37 cellular contexts compared by ENCODE assay signal in the genomic region with DNA sequence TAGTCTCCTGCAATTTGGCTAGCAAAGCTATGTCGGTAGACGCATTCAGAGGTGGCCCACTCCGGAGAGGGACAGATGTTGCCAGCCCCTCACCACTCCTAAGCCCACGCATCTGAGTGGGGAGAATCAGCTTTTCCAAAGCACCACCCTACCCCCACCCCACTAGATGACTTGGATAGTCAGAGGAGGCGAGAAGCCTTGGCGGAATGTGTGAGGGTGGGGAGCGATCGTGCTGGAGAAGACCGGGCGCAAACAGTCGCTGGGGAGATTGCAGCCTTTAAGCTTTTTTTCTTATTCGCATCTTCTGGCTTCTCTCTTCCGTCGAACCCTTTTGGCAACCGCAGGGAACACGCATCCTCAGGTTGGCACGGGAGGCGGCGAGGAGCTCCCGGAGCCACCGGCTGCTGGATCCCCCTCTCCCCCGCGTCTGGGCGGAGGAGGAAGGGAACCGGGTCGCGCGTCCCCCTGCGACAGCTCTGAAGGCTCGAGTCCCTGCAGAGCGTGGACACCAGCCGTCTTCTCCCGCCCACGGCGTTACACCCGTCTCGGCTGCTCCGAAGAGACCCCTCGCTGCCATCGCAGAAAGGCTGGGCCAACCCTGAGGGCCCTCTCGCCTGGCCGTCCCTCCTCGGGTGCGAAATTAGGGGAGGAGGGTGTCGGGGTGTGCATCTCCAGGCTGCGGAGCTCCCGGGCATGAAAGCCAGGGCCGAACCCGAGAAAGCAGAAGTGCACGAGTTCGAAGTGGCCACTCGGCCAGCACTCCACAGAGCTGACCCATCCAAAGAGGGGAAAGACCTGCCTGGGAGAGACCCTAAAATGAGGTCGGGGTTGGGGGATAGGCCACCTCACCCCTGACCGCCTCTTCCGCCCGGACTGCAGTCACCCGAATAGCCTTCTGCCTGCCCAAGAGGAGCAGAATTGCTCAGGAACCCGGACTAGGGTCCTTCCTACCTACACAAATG. TPM values are rescaled to one million over a fixed set of nuclear protein-coding genes. Genes with fewer than 3 reads are reported as not detected.
"Had no signal": no experiment of that assay in that cellular context is flagged by ENCODE, and none has a peak within 500 bp of the region (broad histone marks: within the 10 kb centered on the region; RNA-seq: fewer than 3 reads in every experiment).

No MANE protein-coding gene starts in this region.

- H3K27ac ChIP-seq: neutrophil, ovary, spleen, testis, transverse colon, uterus had no signal

- H3K9me3 Mint-ChIP-seq: natural killer cell treated with Interleukin-12 subunit alpha and Interleukin-12 subunit beta and Interleukin-15 and Interleukin-18, amount 100 ng/mL, for 72 hours had no signal

- H3K27me3 ChIP-seq: ovary, testis had no signal

- H3K27ac Mint-ChIP-seq: activated CD4-positive, alpha-beta memory T cell treated with anti-CD3 and anti-CD28 coated beads for 36 hours; activated CD4-positive, alpha-beta T cell treated with anti-CD3 and anti-CD28 coated beads, Interleukin-2, amount 10 ng/mL, durations not matched to agents 24 days and 14 days; activated naive CD8-positive, alpha-beta T cell; activated T-helper 17 cell treated with anti-CD3 and anti-CD28 coated beads, Interleukin-2, amount 50 U/mL, for 72 hours; natural killer cell treated with Interleukin-12 subunit alpha and Interleukin-12 subunit beta and Interleukin-15 and Interleukin-18, amount 100 ng/mL, for 72 hours; progenitor cell of endocrine pancreas; T-helper 17 cell had no signal

- H3K9me3 ChIP-seq: mucosa of descending colon, neutrophil, ovary, testis, transverse colon, uterus had no signal

- H3K4me3 ChIP-seq: mucosa of descending colon, ovary, spleen, testis, transverse colon, uterus had no signal

- H3K36me3 ChIP-seq: neutrophil, ovary, spleen, transverse colon, uterus had no signal

- H3K4me1 Mint-ChIP-seq: activated T-helper 17 cell treated with anti-CD3 and anti-CD28 coated beads, Interleukin-2, amount 50 U/mL, for 72 hours; T-helper 17 cell had no signal

- DNase-seq: activated CD4-positive, alpha-beta memory T cell treated with anti-CD3 and anti-CD28 coated beads for 36 hours; activated CD4-positive, alpha-beta T cell treated with anti-CD3 and anti-CD28 coated beads, Interleukin-2, amount 10 ng/mL, durations not matched to agents 24 days and 14 days; activated CD4-positive, CD25-positive, alpha-beta regulatory T cell treated with anti-CD3 and anti-CD28 coated beads, Interleukin-2, amount 50 U/mL, for 72 hours; activated CD8-positive, alpha-beta memory T cell treated with anti-CD3 and anti-CD28 coated beads, Interleukin-2, amount 50 U/mL, for 48 hours; activated naive CD4-positive, alpha-beta T cell; activated T-cell treated with anti-CD3 and anti-CD28 coated beads, Interleukin-2, amount 50 U/mL, for 4 hours; anterior cingulate cortex; dermis blood vessel endothelial cell; effector CD4-positive, alpha-beta T cell; erythroblast; head of caudate nucleus; hypothalamus; left ventricle myocardium superior; mucosa of descending colon; ovary; spleen; stimulated activated naive CD8-positive, alpha-beta T cell treated with anti-CD3 and anti-CD28 coated beads, Interleukin-15, Interleukin-2, amounts not matched to agents 100 U/mL and 50 U/mL, for 24 hours; T-helper 17 cell; T1000; testis; transverse colon; uterus had no signal

- H3K4me3 Mint-ChIP-seq: activated CD4-positive, alpha-beta memory T cell treated with anti-CD3 and anti-CD28 coated beads for 36 hours; activated CD4-positive, alpha-beta T cell treated with anti-CD3 and anti-CD28 coated beads, Interleukin-2, amount 10 ng/mL, durations not matched to agents 24 days and 14 days; activated naive CD8-positive, alpha-beta T cell; activated T-cell treated with anti-CD3 and anti-CD28 coated beads, Interleukin-2, amount 50 U/mL, for 4 hours; activated T-helper 17 cell treated with anti-CD3 and anti-CD28 coated beads, Interleukin-2, amount 50 U/mL, for 72 hours; central memory CD8-positive, alpha-beta T cell; natural killer cell treated with Interleukin-12 subunit alpha and Interleukin-12 subunit beta and Interleukin-15 and Interleukin-18, amount 100 ng/mL, for 72 hours; T-helper 17 cell had no signal

- FAIRE-seq: bronchial epithelial cell, endometrium, islet of Langerhans had no signal

- H3K36me3 Mint-ChIP-seq: activated CD4-positive, alpha-beta memory T cell treated with anti-CD3 and anti-CD28 coated beads for 36 hours had no signal

- ATAC-seq: activated T-cell treated with anti-CD3 and anti-CD28 coated beads, Interleukin-2, amount 50 U/mL, for 4 hours; activated T-helper 17 cell treated with anti-CD3 and anti-CD28 coated beads, Interleukin-2, amount 50 U/mL, for 72 hours; left ventricle myocardium superior; mucosa of descending colon; natural killer cell treated with Interleukin-12 subunit alpha and Interleukin-12 subunit beta and Interleukin-15 and Interleukin-18, amount 100 ng/mL, for 72 hours; SK-N-SH treated with all-trans-retinoic acid at 6 μM for 48 hours; stimulated activated naive CD8-positive, alpha-beta T cell treated with anti-CD3 and anti-CD28 coated beads, Interleukin-15, Interleukin-2, amounts not matched to agents 100 U/mL and 50 U/mL, for 24 hours; T-helper 17 cell had no signal

RNA-seq across cellular contexts. Expression of a gene that starts 12.2 kb away (rescaled TPM):
- total RNA-seq: activated CD4-positive, alpha-beta memory T cell treated with anti-CD3 and anti-CD28 coated beads for 36 hours; activated CD4-positive, alpha-beta T cell treated with anti-CD3 and anti-CD28 coated beads, Interleukin-2, amount 10 ng/mL, durations not matched to agents 24 days and 14 days; activated CD8-positive, alpha-beta memory T cell treated with anti-CD3 and anti-CD28 coated beads for 36 hours; activated T-cell treated with anti-CD3 and anti-CD28 coated beads, Interleukin-2, amount 50 U/mL, for 4 hours; activated T-helper 17 cell treated with anti-CD3 and anti-CD28 coated beads, Interleukin-2, amount 50 U/mL, for 72 hours; bronchial epithelial cell; dermis blood vessel endothelial cell; left ventricle myocardium superior; lung microvascular endothelial cell; mesenteric fat pad; myocyte; natural killer cell treated with Interleukin-12 subunit alpha and Interleukin-12 subunit beta and Interleukin-15 and Interleukin-18, amount 100 ng/mL, for 72 hours; ovary; progenitor cell of endocrine pancreas; spleen; T-helper 17 cell; transverse colon had no signal
- polyA plus RNA-seq: adipose tissue, ovary, spleen had no signal

RNA-seq across cellular contexts. Expression of a gene that starts 20.9 kb away (rescaled TPM):
- total RNA-seq: activated CD4-positive, alpha-beta memory T cell treated with anti-CD3 and anti-CD28 coated beads for 36 hours; activated CD4-positive, alpha-beta T cell treated with anti-CD3 and anti-CD28 coated beads, Interleukin-2, amount 10 ng/mL, durations not matched to agents 24 days and 14 days; activated CD8-positive, alpha-beta memory T cell treated with anti-CD3 and anti-CD28 coated beads for 36 hours; activated T-cell treated with anti-CD3 and anti-CD28 coated beads, Interleukin-2, amount 50 U/mL, for 4 hours; activated T-helper 17 cell treated with anti-CD3 and anti-CD28 coated beads, Interleukin-2, amount 50 U/mL, for 72 hours; bronchial epithelial cell; left ventricle myocardium superior; lung microvascular endothelial cell; myocyte; natural killer cell treated with Interleukin-12 subunit alpha and Interleukin-12 subunit beta and Interleukin-15 and Interleukin-18, amount 100 ng/mL, for 72 hours; ovary; progenitor cell of endocrine pancreas; spleen; T-helper 17 cell had no signal
- polyA plus RNA-seq: ovary, spleen had no signal

RNA-seq across cellular contexts. Expression of a gene that starts 28.0 kb away (rescaled TPM):
- total RNA-seq: activated CD4-positive, alpha-beta memory T cell treated with anti-CD3 and anti-CD28 coated beads for 36 hours; activated CD4-positive, alpha-beta T cell treated with anti-CD3 and anti-CD28 coated beads, Interleukin-2, amount 10 ng/mL, durations not matched to agents 24 days and 14 days; activated CD8-positive, alpha-beta memory T cell treated with anti-CD3 and anti-CD28 coated beads for 36 hours; activated T-cell treated with anti-CD3 and anti-CD28 coated beads, Interleukin-2, amount 50 U/mL, for 4 hours; activated T-helper 17 cell treated with anti-CD3 and anti-CD28 coated beads, Interleukin-2, amount 50 U/mL, for 72 hours; bronchial epithelial cell; dermis blood vessel endothelial cell; left ventricle myocardium superior; lung microvascular endothelial cell; mesenteric fat pad; mucosa of descending colon; myocyte; natural killer cell treated with Interleukin-12 subunit alpha and Interleukin-12 subunit beta and Interleukin-15 and Interleukin-18, amount 100 ng/mL, for 72 hours; ovary; progenitor cell of endocrine pancreas; spleen; T-helper 17 cell; testis; transverse colon had no signal
- polyA plus RNA-seq: adipose tissue, ovary, spleen had no signal

RNA-seq across cellular contexts. Expression of a gene that starts 35.5 kb away (rescaled TPM):
- total RNA-seq: activated CD4-positive, alpha-beta memory T cell treated with anti-CD3 and anti-CD28 coated beads for 36 hours; activated CD4-positive, alpha-beta T cell treated with anti-CD3 and anti-CD28 coated beads, Interleukin-2, amount 10 ng/mL, durations not matched to agents 24 days and 14 days; activated CD8-positive, alpha-beta memory T cell treated with anti-CD3 and anti-CD28 coated beads for 36 hours; activated T-cell treated with anti-CD3 and anti-CD28 coated beads, Interleukin-2, amount 50 U/mL, for 4 hours; activated T-helper 17 cell treated with anti-CD3 and anti-CD28 coated beads, Interleukin-2, amount 50 U/mL, for 72 hours; bronchial epithelial cell; left ventricle myocardium superior; lung microvascular endothelial cell; myocyte; natural killer cell treated with Interleukin-12 subunit alpha and Interleukin-12 subunit beta and Interleukin-15 and Interleukin-18, amount 100 ng/mL, for 72 hours; progenitor cell of endocrine pancreas; spleen; T-helper 17 cell had no signal
- polyA plus RNA-seq: spleen had no signal

RNA-seq across cellular contexts. Expression of a gene that starts 45.0 kb away (rescaled TPM):
- total RNA-seq: activated CD4-positive, alpha-beta memory T cell treated with anti-CD3 and anti-CD28 coated beads for 36 hours; activated CD4-positive, alpha-beta T cell treated with anti-CD3 and anti-CD28 coated beads, Interleukin-2, amount 10 ng/mL, durations not matched to agents 24 days and 14 days; activated CD8-positive, alpha-beta memory T cell treated with anti-CD3 and anti-CD28 coated beads for 36 hours; activated T-cell treated with anti-CD3 and anti-CD28 coated beads, Interleukin-2, amount 50 U/mL, for 4 hours; activated T-helper 17 cell treated with anti-CD3 and anti-CD28 coated beads, Interleukin-2, amount 50 U/mL, for 72 hours; bronchial epithelial cell; left ventricle myocardium superior; myocyte; natural killer cell treated with Interleukin-12 subunit alpha and Interleukin-12 subunit beta and Interleukin-15 and Interleukin-18, amount 100 ng/mL, for 72 hours; progenitor cell of endocrine pancreas; spleen; T-helper 17 cell had no signal
